ENCODE assay signal across 8 cellular contexts in the genomic region with DNA sequence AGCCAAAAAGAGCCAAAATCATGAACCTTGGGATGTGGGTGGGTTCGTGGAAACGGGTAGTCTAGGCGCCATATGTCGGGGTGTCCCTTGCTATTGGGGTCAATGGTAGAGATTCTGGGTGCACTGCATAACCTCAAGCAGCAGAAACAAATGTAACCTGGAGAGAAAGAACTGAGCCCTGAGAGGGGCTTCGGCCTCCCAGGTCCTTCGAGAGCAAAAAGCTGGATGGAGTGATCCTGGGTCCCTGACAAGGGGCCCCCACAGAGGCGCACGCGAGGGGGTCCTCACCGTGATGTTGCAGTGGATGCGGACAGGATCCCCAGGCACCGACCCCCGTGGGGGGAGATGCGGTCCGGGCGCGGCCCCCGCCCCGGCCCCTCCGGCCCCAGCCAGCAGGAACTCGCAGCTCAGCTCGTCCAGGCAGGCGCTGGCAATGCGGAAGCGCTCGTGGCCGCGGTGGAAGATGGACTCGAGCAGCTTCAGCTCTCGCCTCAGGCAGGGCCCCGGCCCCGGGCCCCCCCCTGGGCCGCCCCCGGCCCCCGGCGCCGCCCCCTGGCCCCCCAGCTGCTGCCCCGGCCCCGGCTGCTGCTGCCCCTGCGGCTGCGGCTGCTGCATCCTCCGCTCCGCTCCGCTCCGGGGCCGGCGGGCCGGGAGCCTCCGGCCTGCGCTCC. TPM values are rescaled to one million over a fixed set of nuclear protein-coding genes. Genes with fewer than 3 reads are reported as not detected.
DNase-seq lines count a peak whose midpoint lies in the region; ATAC-seq and TF ChIP-seq lines count a peak whose summit lies in the region.

No MANE protein-coding gene starts in this region.

- H3K27ac ChIP-seq in SU-DHL-6 (ENCODE audit: low read depth, low read length) (peak overlapping the region; percentile 37), breast epithelium (peak overlapping the region; percentile 83 to 97)

- peaks cover 9 to 17% of the 10 kb centered on the region in 2 donors for H3K4me1 ChIP-seq in breast epithelium

- H3K36me3 ChIP-seq in SU-DHL-6 (ENCODE audit: low read length) (peaks cover 15% of the 10 kb centered on the region), breast epithelium (peaks cover 9% of the 10 kb centered on the region)

- ATAC-seq in HG02840 (IDR thresholded peaks at IDR 0.05; ENCODE audit: low FRiP score, unreplicated experiment) (peak; percentile 19), GM18517 (IDR thresholded peaks at IDR 0.05; ENCODE audit: unreplicated experiment) (no peak)

- peak overlapping the region; percentile 94 for H3K9ac ChIP-seq in SU-DHL-6 (ENCODE audit: low read length)

- peak; percentile 61 for DNase-seq in GM12865 (ENCODE audit: low read depth)
- DNase-seq in breast epithelium (ENCODE audit: low spot score in 2 of 2): peak; percentile 53 to 63
- peak; percentile 39 for DNase-seq in kidney tubule cell (ENCODE audit: low spot score)
- peak; percentile 8 to 12 for DNase-seq in stimulated activated CD8-positive, alpha-beta memory T cell treated with anti-CD3 and anti-CD28 coated beads, Interleukin-2, amount 100 ng/mL, for 1 hour (ENCODE audit: low read depth in 2 of 2)
- no peak for DNase-seq in inferior parietal cortex (ENCODE audit: extremely low spot score)

- peak overlapping the region; percentile 82 for H3K4me2 ChIP-seq in SU-DHL-6 (ENCODE audit: low read depth, low read length, poor library complexity, severe bottlenecking)

- no peaks in the 10 kb centered on the region for H3F3A ChIP-seq in SU-DHL-6 (ENCODE audit: insufficient read depth)

- no peak overlapping the region for H2AFZ ChIP-seq in SU-DHL-6 (ENCODE audit: low read depth, low read length, severe bottlenecking)

- no peaks in the 10 kb centered on the region; the same call in 1 of the 2 replicates for H4K20me1 ChIP-seq in SU-DHL-6 (ENCODE audit: low read depth, low read length)

- TF ChIP-seq POLR2A in breast epithelium (IDR thresholded peaks at IDR 0.05): no peak

- TF ChIP-seq CTCF in GM12865 (IDR thresholded peaks at IDR 0.05; ENCODE audit: insufficient read depth, low read depth, low read length, missing control alignments) (no peak), SU-DHL-6 (IDR thresholded peaks at IDR 0.05; ENCODE audit: insufficient read depth, low read length, poor library complexity, severe bottlenecking) (no peak), breast epithelium (IDR thresholded peaks at IDR 0.05) (no peak)

- H3K4me3 ChIP-seq in GM12865 (ENCODE audit: low read depth, low read length): peak overlapping the region; percentile 92
- H3K4me3 ChIP-seq in SU-DHL-6 (ENCODE audit: insufficient read depth, low read length, poor library complexity, severe bottlenecking): peak overlapping the region; percentile 92
- H3K4me3 ChIP-seq in breast epithelium: peak overlapping the region; percentile 91 to 94 (median 93)

- H3K27me3 ChIP-seq in SU-DHL-6 (ENCODE audit: low read length): no peaks in the 10 kb centered on the region
- no peaks in the 10 kb centered on the region for H3K27me3 ChIP-seq in breast epithelium

- no peaks in the 10 kb centered on the region for H3K9me2 ChIP-seq in SU-DHL-6 (replicated peaks; ENCODE audit: insufficient read depth, low read length)

- H3K79me2 ChIP-seq in SU-DHL-6 (ENCODE audit: insufficient read depth, low read length): peaks cover 25% of the 10 kb centered on the region

- no peaks in the 10 kb centered on the region for H3K9me3 ChIP-seq in SU-DHL-6 (ENCODE audit: insufficient read depth, low read length)
- H3K9me3 ChIP-seq in breast epithelium: no peaks in the 10 kb centered on the region

- intact Hi-C loops in breast epithelium (cut with DNase I; ENCODE audit: low total_unique reads): loop anchor here (10.0 kb wide), 2 partner anchors 377 to 1583 kb away; partner anchors contain the start of genes PMVK and SPRR4

RNA-seq across cellular contexts. Expression of gene UBE2Q1, which starts 0.4 kb away (rescaled TPM):
- 10 to 100 TPM; 27.7 to 33.3 (median 30.2) TPM for total RNA-seq in breast epithelium

RNA-seq across cellular contexts. Expression of gene CHRNB2, which starts 9.5 kb away (rescaled TPM):
- 1 to 10 TPM in 1 of 3 donors, under 1 TPM in 2; 0.16 to 1.3 (median 0.73) TPM for total RNA-seq in breast epithelium

RNA-seq across cellular contexts. Expression of gene ADAR, which starts 49.9 kb away (rescaled TPM):
- 100 to 1,000 TPM in 2 of 3 donors, 10 to 100 TPM in 1; 71.4 to 115 (median 104) TPM for total RNA-seq in breast epithelium

RNA-seq across cellular contexts. Expression of gene SHE, which starts 55.9 kb away (rescaled TPM):
- 10 to 100 TPM in 2 of 3 donors, 1 to 10 TPM in 1; 6.3 to 21.3 (median 21.3) TPM for total RNA-seq in breast epithelium

RNA-seq across cellular contexts. Expression of gene TDRD10, which starts 56.1 kb away (rescaled TPM):
- 1 to 10 TPM; 2.9 to 5.6 (median 5.6) TPM for total RNA-seq in breast epithelium
